In the genomic region with DNA sequence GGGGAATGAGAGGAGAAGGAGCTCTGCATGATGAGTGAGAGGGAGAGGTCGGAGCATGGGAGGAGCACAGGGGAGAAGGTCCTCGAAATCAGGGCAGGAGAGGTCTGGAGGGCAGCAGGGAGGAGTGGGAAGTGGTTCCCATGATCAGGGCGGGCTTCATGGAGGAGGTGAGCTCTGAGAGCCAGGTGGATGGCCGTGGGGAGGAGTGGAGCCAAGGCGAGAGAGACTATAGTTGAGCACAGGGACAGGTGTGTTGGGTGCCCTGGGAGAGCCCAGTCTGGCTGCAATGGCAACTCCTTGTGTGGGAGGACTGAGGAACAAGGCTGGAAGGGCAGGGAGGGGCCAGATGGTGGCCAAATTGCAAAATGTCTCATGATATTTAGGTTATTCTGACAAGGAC, we compare ENCODE assay signal across 28 cellular contexts. TPM values are rescaled to one million over a fixed set of nuclear protein-coding genes. Genes with fewer than 3 reads are reported as not detected.
"Had no signal": no experiment of that assay in that cellular context is flagged by ENCODE, and none has a peak within 500 bp of the region (broad histone marks: within the 10 kb centered on the region; RNA-seq: fewer than 3 reads in every experiment).

No MANE protein-coding gene starts in this region.

- DNase-seq: activated CD4-positive, alpha-beta T cell treated with anti-CD3 and anti-CD28 coated beads for 48 hours; activated CD4-positive, alpha-beta T cell treated with anti-CD3 and anti-CD28 coated beads, Interleukin-2, amount 50 U/mL, for 4 hours; activated CD4-positive, CD25-positive, alpha-beta regulatory T cell treated with anti-CD3 and anti-CD28 coated beads, Interleukin-2, amount 50 U/mL, for 72 hours; activated CD8-positive, alpha-beta memory T cell treated with anti-CD3 and anti-CD28 coated beads, Interleukin-2, amount 50 U/mL, for 48 hours; activated CD8-positive, alpha-beta T cell treated with anti-CD3 and anti-CD28 coated beads, Interleukin-2, amount 10 ng/mL, durations not matched to agents 7 days and 5 days; activated effector memory CD4-positive, alpha-beta T cell treated with Interleukin-2 at 50 U/mL for 16 hours; activated naive CD4-positive, alpha-beta T cell treated with Interleukin-2 at 50 U/mL for 16 hours; activated naive CD8-positive, alpha-beta T cell treated with anti-CD3 and anti-CD28 coated beads for 36 hours; activated T-cell treated with anti-CD3 and anti-CD28 coated beads, Interleukin-2, amount 50 U/mL, for 1 hour; anterior cingulate cortex; cerebellar nuclear complex; KBM-7; NCI-H1105; NCI-H1436; NCI-H1694 treated with DMSO at 0.1 percent for 48 hours; NCI-H2029 treated with DMSO at 0.1 percent for 48 hours; NCI-H345; NCI-H510A; NCI-H526 treated with DMSO at 0.1 percent for 48 hours; NK-92 treated with Interleukin-12 subunit alpha and Interleukin-12 subunit beta, amount 100 ng/mL, for 24 hours; SHP77 treated with DMSO at 0.1 percent for 48 hours had no signal

- H3K9me3 Mint-ChIP-seq: activated naive CD8-positive, alpha-beta T cell treated with anti-CD3 and anti-CD28 coated beads for 36 hours; activated T-helper 1 cell treated with anti-CD3 and anti-CD28 coated beads, Interleukin-12 subunit alpha, Interleukin-12 subunit beta, Interleukin-2, Interleukin-4 antibody, amounts not matched to agents 30 ng/mL and 10 ng/mL and 1 ng/mL, durations not matched to agents 14 hours and 24 hours and 36 hours; T-helper 1 cell treated with Interleukin-12 subunit alpha and Interleukin-12 subunit beta and Interleukin-4 antibody, amounts not matched to agents 30 μg/mL and 1 μg/mL, for 36 hours had no signal

- H3K36me3 Mint-ChIP-seq: activated naive CD8-positive, alpha-beta T cell treated with anti-CD3 and anti-CD28 coated beads for 36 hours had no signal

- ATAC-seq: activated CD8-positive, alpha-beta T cell treated with anti-CD3 and anti-CD28 coated beads, Interleukin-2, amount 10 ng/mL, durations not matched to agents 7 days and 5 days had no signal

- H3K27ac Mint-ChIP-seq: activated CD8-positive, alpha-beta T cell treated with anti-CD3 and anti-CD28 coated beads, Interleukin-2, amount 10 ng/mL, durations not matched to agents 7 days and 5 days; activated naive CD8-positive, alpha-beta T cell treated with anti-CD3 and anti-CD28 coated beads for 36 hours; activated T-helper 1 cell treated with anti-CD3 and anti-CD28 coated beads, Interleukin-12 subunit alpha, Interleukin-12 subunit beta, Interleukin-2, Interleukin-4 antibody, amounts not matched to agents 30 ng/mL and 10 ng/mL and 1 ng/mL, durations not matched to agents 14 hours and 24 hours and 36 hours; T-helper 1 cell treated with Interleukin-12 subunit alpha and Interleukin-12 subunit beta and Interleukin-4 antibody, amounts not matched to agents 30 μg/mL and 1 μg/mL, for 36 hours had no signal

- H3K4me3 Mint-ChIP-seq: activated CD8-positive, alpha-beta T cell treated with anti-CD3 and anti-CD28 coated beads, Interleukin-2, amount 10 ng/mL, durations not matched to agents 7 days and 5 days; activated naive CD8-positive, alpha-beta T cell treated with anti-CD3 and anti-CD28 coated beads for 36 hours; activated T-helper 1 cell treated with anti-CD3 and anti-CD28 coated beads, Interleukin-12 subunit alpha, Interleukin-12 subunit beta, Interleukin-2, Interleukin-4 antibody, amounts not matched to agents 30 ng/mL and 10 ng/mL and 1 ng/mL, durations not matched to agents 14 hours and 24 hours and 36 hours; T-helper 1 cell treated with Interleukin-12 subunit alpha and Interleukin-12 subunit beta and Interleukin-4 antibody, amounts not matched to agents 30 μg/mL and 1 μg/mL, for 36 hours had no signal

RNA-seq across cellular contexts. Expression of gene TTBK1, which starts 21.3 kb away (rescaled TPM):
- total RNA-seq: activated CD8-positive, alpha-beta T cell treated with anti-CD3 and anti-CD28 coated beads, Interleukin-2, amount 10 ng/mL, durations not matched to agents 7 days and 5 days; SK-MEL-5 had no signal

RNA-seq across cellular contexts. Expression of gene SLC22A7, which starts 33.5 kb away (rescaled TPM):
- total RNA-seq: activated CD8-positive, alpha-beta T cell treated with anti-CD3 and anti-CD28 coated beads, Interleukin-2, amount 10 ng/mL, durations not matched to agents 7 days and 5 days; activated naive CD8-positive, alpha-beta T cell treated with anti-CD3 and anti-CD28 coated beads for 36 hours; activated T-helper 1 cell treated with anti-CD3 and anti-CD28 coated beads, Interleukin-12 subunit alpha, Interleukin-12 subunit beta, Interleukin-2, Interleukin-4 antibody, amounts not matched to agents 30 ng/mL and 10 ng/mL and 1 ng/mL, durations not matched to agents 14 hours and 24 hours and 36 hours; cardiac septum; LHCN-M2; M059J; SK-MEL-5 had no signal
- polyA plus RNA-seq: adipose tissue had no signal

RNA-seq across cellular contexts. Expression of gene CRIP3, which starts 44.0 kb away (rescaled TPM):
- total RNA-seq: activated CD8-positive, alpha-beta T cell treated with anti-CD3 and anti-CD28 coated beads, Interleukin-2, amount 10 ng/mL, durations not matched to agents 7 days and 5 days; activated T-helper 1 cell treated with anti-CD3 and anti-CD28 coated beads, Interleukin-12 subunit alpha, Interleukin-12 subunit beta, Interleukin-2, Interleukin-4 antibody, amounts not matched to agents 30 ng/mL and 10 ng/mL and 1 ng/mL, durations not matched to agents 14 hours and 24 hours and 36 hours; LHCN-M2; M059J; SK-MEL-5 had no signal
